Comparison of ENCODE assay signal across 18 cellular contexts in genomic region chr11:19597876-19598275, GRCh38.
DNase-seq lines count a peak whose midpoint lies in the region; TF ChIP-seq lines count a peak whose summit lies in the region.
"Had no signal": no experiment of that assay in that cellular context is flagged by ENCODE, and none has a peak within 500 bp of the region (broad histone marks: within the 10 kb centered on the region; RNA-seq: fewer than 3 reads in every experiment).

No MANE protein-coding gene starts in this region.

- WGBS in smooth muscle cell (ENCODE audit: low lambda C conversion rate) = 63% methylated on average over 5 of the region's 5 CpGs

- no peak overlapping the region for H3K4me3 Mint-ChIP-seq in endothelial cell (ENCODE audit: unreplicated experiment)
- no peak overlapping the region for H3K4me3 Mint-ChIP-seq in T-helper 2 cell treated with Interferon-gamma antibody and Interleukin-4, amounts not matched to agents 5 μg/mL and 100 μg/mL, for 36 hours
- H3K4me3 Mint-ChIP-seq: activated CD4-positive, alpha-beta memory T cell treated with anti-CD3 and anti-CD28 coated beads, Interleukin-2, amount 10 ng/mL, durations not matched to agents 7 days and 5 days; B cell; dendritic cell treated with granulocyte-macrophage colony-stimulating factor and Interleukin-4, amounts not matched to agents 40 ng/mL and 50 ng/mL, for 4 days; naive thymus-derived CD4-positive, alpha-beta T cell had no signal

- no peaks in the 10 kb centered on the region for H3K36me3 Mint-ChIP-seq in endothelial cell (ENCODE audit: low read depth, unreplicated experiment)
- no peaks in the 10 kb centered on the region for H3K36me3 Mint-ChIP-seq in T-helper 2 cell treated with Interferon-gamma antibody and Interleukin-4, amounts not matched to agents 5 μg/mL and 100 μg/mL, for 36 hours (ENCODE audit: low read depth)
- H3K36me3 Mint-ChIP-seq: naive thymus-derived CD4-positive, alpha-beta T cell had no signal

- no peak overlapping the region for H3K27ac Mint-ChIP-seq in endothelial cell (ENCODE audit: unreplicated experiment)
- no peak overlapping the region for H3K27ac Mint-ChIP-seq in T-helper 2 cell treated with Interferon-gamma antibody and Interleukin-4, amounts not matched to agents 5 μg/mL and 100 μg/mL, for 36 hours
- H3K27ac Mint-ChIP-seq: activated CD4-positive, alpha-beta memory T cell treated with anti-CD3 and anti-CD28 coated beads, Interleukin-2, amount 10 ng/mL, durations not matched to agents 7 days and 5 days; B cell; dendritic cell treated with granulocyte-macrophage colony-stimulating factor and Interleukin-4, amounts not matched to agents 40 ng/mL and 50 ng/mL, for 4 days; naive thymus-derived CD4-positive, alpha-beta T cell had no signal

- H3K27ac ChIP-seq in SJSA1 (peak overlapping the region; percentile 89), smooth muscle cell (ENCODE audit: low read depth) (peak overlapping the region; percentile 95), Peyer's patch (no peak overlapping the region)
- H3K27ac ChIP-seq: esophagus muscularis mucosa, upper lobe of left lung had no signal

- H3K27me3 ChIP-seq in H7 (ENCODE audit: control insufficient read depth, insufficient read depth, low read length) = no peaks in the 10 kb centered on the region
- no peaks in the 10 kb centered on the region for H3K27me3 ChIP-seq in SJSA1 (replicated peaks)
- H3K27me3 ChIP-seq in smooth muscle cell (ENCODE audit: low read depth) = no peaks in the 10 kb centered on the region
- H3K27me3 ChIP-seq in Peyer's patch = no peaks in the 10 kb centered on the region
- H3K27me3 ChIP-seq: esophagus muscularis mucosa had no signal

- H3K9me3 ChIP-seq in SJSA1 (replicated peaks) = no peaks in the 10 kb centered on the region
- no peaks in the 10 kb centered on the region for H3K9me3 ChIP-seq in smooth muscle cell (replicated peaks; ENCODE audit: low read depth)
- no peaks in the 10 kb centered on the region for H3K9me3 ChIP-seq in Peyer's patch
- H3K9me3 ChIP-seq: esophagus muscularis mucosa, upper lobe of left lung had no signal

- H3K36me3 ChIP-seq in H7 (replicated peaks; ENCODE audit: control insufficient read depth, insufficient read depth, low read length) = no peaks in the 10 kb centered on the region
- H3K36me3 ChIP-seq in SJSA1 = no peaks in the 10 kb centered on the region
- no peaks in the 10 kb centered on the region for H3K36me3 ChIP-seq in smooth muscle cell (ENCODE audit: low read depth)
- H3K36me3 ChIP-seq in Peyer's patch = no peaks in the 10 kb centered on the region
- H3K36me3 ChIP-seq: esophagus muscularis mucosa, upper lobe of left lung had no signal

- no peak for TF ChIP-seq POLR2A in Peyer's patch (IDR thresholded peaks at IDR 0.05)

- H3K4me1 ChIP-seq in SJSA1 (replicated peaks) = peaks cover 54% of the 10 kb centered on the region
- H3K4me1 ChIP-seq in smooth muscle cell (ENCODE audit: low read depth) = peaks cover 8% of the 10 kb centered on the region
- H3K4me1 ChIP-seq in Peyer's patch = no peaks in the 10 kb centered on the region

- no peaks in the 10 kb centered on the region for H4K20me1 ChIP-seq in smooth muscle cell (ENCODE audit: low read depth)

- H3K4me3 ChIP-seq in H7 (ENCODE audit: insufficient read depth, low read depth, low read length) = no peak overlapping the region
- peak overlapping the region; percentile 28 for H3K4me3 ChIP-seq in SJSA1
- no peak overlapping the region for H3K4me3 ChIP-seq in smooth muscle cell
- H3K4me3 ChIP-seq in Peyer's patch = no peak overlapping the region
- H3K4me3 ChIP-seq: esophagus muscularis mucosa, upper lobe of left lung had no signal

- H3K4me2 ChIP-seq in smooth muscle cell = no peak overlapping the region

- no peaks in the 10 kb centered on the region for H3K79me2 ChIP-seq in smooth muscle cell (ENCODE audit: low read depth)

- H2AFZ ChIP-seq in smooth muscle cell (ENCODE audit: low read depth) = no peak overlapping the region

- H3K4me1 Mint-ChIP-seq in endothelial cell (ENCODE audit: unreplicated experiment) = no peaks in the 10 kb centered on the region
- H3K4me1 Mint-ChIP-seq in T-helper 2 cell treated with Interferon-gamma antibody and Interleukin-4, amounts not matched to agents 5 μg/mL and 100 μg/mL, for 36 hours (ENCODE audit: low read depth) = no peaks in the 10 kb centered on the region
- H3K4me1 Mint-ChIP-seq: activated CD4-positive, alpha-beta memory T cell treated with anti-CD3 and anti-CD28 coated beads, Interleukin-2, amount 10 ng/mL, durations not matched to agents 7 days and 5 days; B cell; naive thymus-derived CD4-positive, alpha-beta T cell had no signal

- intact Hi-C loops in cardiac septum (cut with DNase I) = loop anchor here (5.0 kb wide), 1 partner anchor 41 kb away; no protein-coding TSS in a partner anchor

- TF ChIP-seq CTCF in smooth muscle cell (IDR thresholded peaks at IDR 0.05; ENCODE audit: borderline replicate concordance, insufficient read depth, poor library complexity, severe bottlenecking) (no peak), endothelial cell (IDR thresholded peaks at IDR 0.05; ENCODE audit: unreplicated experiment) (no peak), Peyer's patch (IDR thresholded peaks at IDR 0.05) (no peak)

- H3K9ac ChIP-seq in smooth muscle cell (ENCODE audit: low read depth) = no peak overlapping the region

- no peaks in the 10 kb centered on the region for H3K27me3 Mint-ChIP-seq in endothelial cell (ENCODE audit: unreplicated experiment)
- H3K27me3 Mint-ChIP-seq in T-helper 2 cell treated with Interferon-gamma antibody and Interleukin-4, amounts not matched to agents 5 μg/mL and 100 μg/mL, for 36 hours (ENCODE audit: low read depth) = no peaks in the 10 kb centered on the region

- H3F3A ChIP-seq in smooth muscle cell (ENCODE audit: low read depth) = peaks cover 9% of the 10 kb centered on the region

- no peaks in the 10 kb centered on the region for H3K9me3 Mint-ChIP-seq in endothelial cell (ENCODE audit: unreplicated experiment)
- no peaks in the 10 kb centered on the region for H3K9me3 Mint-ChIP-seq in T-helper 2 cell treated with Interferon-gamma antibody and Interleukin-4, amounts not matched to agents 5 μg/mL and 100 μg/mL, for 36 hours
- H3K9me3 Mint-ChIP-seq: activated CD4-positive, alpha-beta memory T cell treated with anti-CD3 and anti-CD28 coated beads, Interleukin-2, amount 10 ng/mL, durations not matched to agents 7 days and 5 days; dendritic cell treated with granulocyte-macrophage colony-stimulating factor and Interleukin-4, amounts not matched to agents 40 ng/mL and 50 ng/mL, for 4 days had no signal

- DNase-seq in H7 = peak; percentile 46
- DNase-seq in SJSA1 (ENCODE audit: low read depth in 1 of 2, low spot score in 2 of 2) = peak; percentile 37 to 61
- DNase-seq in iPS-NIHi11 (ENCODE audit: low spot score) = peak; percentile 23
- DNase-seq in smooth muscle cell (lab: John Stamatoyannopoulos, UW; ENCODE audit: unreplicated experiment) = no peak
- DNase-seq in cardiac septum (ENCODE audit: low spot score) = no peak
- DNase-seq in endothelial cell (ENCODE audit: low spot score) = no peak
- DNase-seq in Peyer's patch = no peak
- DNase-seq in T-helper 2 cell treated with Interferon-gamma antibody and Interleukin-4, amounts not matched to agents 5 μg/mL and 100 μg/mL, for 36 hours (ENCODE audit: low spot score) = no peak
- DNase-seq: activated CD4-positive, alpha-beta memory T cell treated with anti-CD3 and anti-CD28 coated beads, Interleukin-2, amount 10 ng/mL, durations not matched to agents 7 days and 5 days; amygdala; hippocampal formation; naive thymus-derived CD4-positive, alpha-beta T cell; NCI-H446; stimulated activated CD4-positive, alpha-beta T cell treated with anti-CD3 and anti-CD28 coated beads, Interleukin-4, amount 100 ng/mL, for 24 hours had no signal

Comparison
In these comparisons a context has a peak if more than half of its experiments do, and no peak if none do; other contexts are left out.
1. DNase-seq: peak in H7 (single experiment), SJSA1 (2 of 2) and iPS-NIHi11 (single experiment); none in smooth muscle cell (single experiment), cardiac septum (single experiment), endothelial cell (single experiment), Peyer's patch (0 of 3) and T-helper 2 cell treated with Interferon-gamma antibody and Interleukin-4, amounts not matched to agents 5 μg/mL and 100 μg/mL, for 36 hours (single experiment).
2. H3K27ac ChIP-seq: peak in SJSA1 (single experiment) and smooth muscle cell (single experiment); none in Peyer's patch (0 of 4).